9 cellular contexts compared by ENCODE assay signal in the genomic region with DNA sequence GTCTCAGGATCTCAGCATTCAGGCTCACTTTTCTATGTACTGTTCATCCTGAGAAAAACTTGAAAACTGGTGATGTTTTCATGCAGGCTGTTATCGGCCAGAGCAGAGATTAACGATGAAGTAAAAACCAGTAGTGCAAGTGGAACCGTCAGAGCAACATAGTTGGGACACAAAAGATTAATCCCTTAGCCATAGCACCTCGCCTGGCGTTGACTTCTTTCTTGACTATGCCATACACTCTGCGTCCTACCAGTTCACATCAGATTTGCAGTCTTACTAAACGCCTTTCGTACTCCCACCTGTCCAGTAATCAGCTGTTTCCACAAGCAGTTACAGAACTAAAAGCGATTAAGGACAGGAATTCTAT. TPM values are rescaled to one million over a fixed set of nuclear protein-coding genes. Genes with fewer than 3 reads are reported as not detected.
DNase-seq lines count a peak whose midpoint lies in the region; ATAC-seq and TF ChIP-seq lines count a peak whose summit lies in the region.
"Had no signal": no experiment of that assay in that cellular context is flagged by ENCODE, and none has a peak within 500 bp of the region (broad histone marks: within the 10 kb centered on the region; RNA-seq: fewer than 3 reads in every experiment).

No MANE protein-coding gene starts in this region.

- H3K36me3 Mint-ChIP-seq in WTC11: peaks cover 18% of the 10 kb centered on the region
- H3K36me3 Mint-ChIP-seq in MCF 10A (ENCODE audit: insufficient read depth, unreplicated experiment): no peaks in the 10 kb centered on the region

- no TSS peak for BruUV-seq in MCF 10A (replicated peaks; lab: Mats Ljungman, UMichigan)

- CTCF ChIA-PET in WTC11 (lab: Charles Lee): interaction anchor here (0.6 to 1.3 kb wide), 3 partner anchors 26 to 54 kb away, joined by 3 to 4 read pairs (median 4); no protein-coding TSS in a partner anchor
- CTCF ChIA-PET in MCF 10A (lab: Yijun Ruan, JAX): no interaction called here

- no peaks in the 10 kb centered on the region for H3K9me3 ChIP-seq in iPS DF 6.9 (ENCODE audit: control insufficient read depth, insufficient read depth, low read length)
- H3K9me3 ChIP-seq: upper lobe of left lung had no signal

- ATAC-seq in WTC11: no peak
- no peak for ATAC-seq in HG02852 (IDR thresholded peaks at IDR 0.05; ENCODE audit: unreplicated experiment)
- ATAC-seq in HG02763 (IDR thresholded peaks at IDR 0.05; ENCODE audit: unreplicated experiment): no peak
- no peak for ATAC-seq in GM18867 (IDR thresholded peaks at IDR 0.05; ENCODE audit: unreplicated experiment)

- H3K4me1 Mint-ChIP-seq in WTC11 (peaks cover 11% of the 10 kb centered on the region), MCF 10A (ENCODE audit: insufficient read depth, unreplicated experiment) (no peaks in the 10 kb centered on the region)

- intact Hi-C loops in MCF 10A (cut with micrococcal nuclease): no loop called here

- no peaks in the 10 kb centered on the region for H3K9me3 Mint-ChIP-seq in WTC11
- no peaks in the 10 kb centered on the region for H3K9me3 Mint-ChIP-seq in MCF 10A (ENCODE audit: unreplicated experiment)

- H3K4me3 Mint-ChIP-seq in WTC11 (peak overlapping the region; percentile 96), MCF 10A (ENCODE audit: unreplicated experiment) (no peak overlapping the region)

- no peak for TF ChIP-seq CTCF in 22Rv1 (IDR thresholded peaks at IDR 0.05)
- TF ChIP-seq CTCF in GM20000 (IDR thresholded peaks at IDR 0.05; ENCODE audit: extremely low read depth, missing control alignments): no peak
- no peak for TF ChIP-seq CTCF in WTC11 (IDR thresholded peaks at IDR 0.05)
- no peak for TF ChIP-seq CTCF in MCF 10A (IDR thresholded peaks at IDR 0.05; ENCODE audit: unreplicated experiment)

- peak; percentile 1 for DNase-seq in GM20000 (ENCODE audit: low spot score)
- no peak for DNase-seq in WTC11 (ENCODE audit: low spot score)
- no peak for DNase-seq in iPS DF 6.9 (ENCODE audit: low read depth, low spot score)
- DNase-seq in MCF 10A (ENCODE audit: unreplicated experiment): no peak

- H3K27me3 Mint-ChIP-seq in WTC11 (ENCODE audit: low read depth) (no peaks in the 10 kb centered on the region), MCF 10A (ENCODE audit: insufficient read depth, unreplicated experiment) (no peaks in the 10 kb centered on the region)

- WGBS in iPS DF 6.9 (ENCODE audit: insufficient coverage, insufficient read length): no CpG with 5 or more reads among the region's 9 CpGs

- H3K36me3 ChIP-seq in iPS DF 6.9 (ENCODE audit: control insufficient read depth, insufficient read depth, low read length): no peaks in the 10 kb centered on the region
- H3K36me3 ChIP-seq: upper lobe of left lung had no signal

- POLR2A ChIA-PET in WTC11 (lab: Charles Lee): interaction anchor here (0.6 kb wide), 2 partner anchors 47 to 112 kb away, joined by 3 read pairs; no protein-coding TSS in a partner anchor
- POLR2A ChIA-PET in MCF 10A (lab: Yijun Ruan, JAX): no interaction called here

- H3K27me3 ChIP-seq in iPS DF 6.9 (ENCODE audit: control insufficient read depth, insufficient read depth, low read length): no peaks in the 10 kb centered on the region
- H3K27me3 ChIP-seq: upper lobe of left lung had no signal

- H3K27ac Mint-ChIP-seq in WTC11 (no peak overlapping the region), MCF 10A (ENCODE audit: low read depth, unreplicated experiment) (no peak overlapping the region)

- H3K4me3 ChIP-seq in iPS DF 6.9 (ENCODE audit: low read length): peak overlapping the region; percentile 47; the same call in 1 of the 2 replicates

- H3K27ac ChIP-seq in 22Rv1: peak overlapping the region; percentile 83
- H3K27ac ChIP-seq in iPS DF 6.9 (ENCODE audit: low read length): no peak overlapping the region

- H3K4me1 ChIP-seq in iPS DF 6.9 (ENCODE audit: control insufficient read depth, insufficient read depth, low read length): no peaks in the 10 kb centered on the region; the same call in 1 of the 2 replicates
- H3K4me1 ChIP-seq: upper lobe of left lung had no signal

TF ChIP-seq in WTC11, 78 proteins besides CTCF, POLR2A, EP300 and RAD21 (continues in another document):
- TF ChIP-seq ZNF671 (CRISPR knock-in tag; IDR thresholded peaks at IDR 0.05) (no peak), ATF3 (CRISPR knock-in tag; conservative IDR thresholded peaks at IDR 0.05) (no peak), CDX4 (CRISPR knock-in tag; IDR thresholded peaks at IDR 0.05; ENCODE audit: borderline replicate concordance) (no peak), FOXP4 (CRISPR knock-in tag; IDR thresholded peaks at IDR 0.05) (no peak), ERG (CRISPR knock-in tag; IDR thresholded peaks at IDR 0.05) (no peak), SOX15 (CRISPR knock-in tag; IDR thresholded peaks at IDR 0.05) (no peak), USF2 (CRISPR knock-in tag; IDR thresholded peaks at IDR 0.05) (no peak), MYBL2 (CRISPR knock-in tag; IDR thresholded peaks at IDR 0.05) (no peak), SP1 (CRISPR knock-in tag; conservative IDR thresholded peaks at IDR 0.05) (no peak), NR3C1 (CRISPR knock-in tag; conservative IDR thresholded peaks at IDR 0.05; ENCODE audit: low read depth) (no peak)
- TF ChIP-seq, protein P1, sequence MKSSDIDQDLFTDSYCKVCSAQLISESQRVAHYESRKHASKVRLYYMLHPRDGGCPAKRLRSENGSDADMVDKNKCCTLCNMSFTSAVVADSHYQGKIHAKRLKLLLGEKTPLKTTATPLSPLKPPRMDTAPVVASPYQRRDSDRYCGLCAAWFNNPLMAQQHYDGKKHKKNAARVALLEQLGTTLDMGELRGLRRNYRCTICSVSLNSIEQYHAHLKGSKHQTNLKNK (CRISPR knock-in tag; IDR thresholded peaks at IDR 0.05): no peak
- TF ChIP-seq, protein P2, sequence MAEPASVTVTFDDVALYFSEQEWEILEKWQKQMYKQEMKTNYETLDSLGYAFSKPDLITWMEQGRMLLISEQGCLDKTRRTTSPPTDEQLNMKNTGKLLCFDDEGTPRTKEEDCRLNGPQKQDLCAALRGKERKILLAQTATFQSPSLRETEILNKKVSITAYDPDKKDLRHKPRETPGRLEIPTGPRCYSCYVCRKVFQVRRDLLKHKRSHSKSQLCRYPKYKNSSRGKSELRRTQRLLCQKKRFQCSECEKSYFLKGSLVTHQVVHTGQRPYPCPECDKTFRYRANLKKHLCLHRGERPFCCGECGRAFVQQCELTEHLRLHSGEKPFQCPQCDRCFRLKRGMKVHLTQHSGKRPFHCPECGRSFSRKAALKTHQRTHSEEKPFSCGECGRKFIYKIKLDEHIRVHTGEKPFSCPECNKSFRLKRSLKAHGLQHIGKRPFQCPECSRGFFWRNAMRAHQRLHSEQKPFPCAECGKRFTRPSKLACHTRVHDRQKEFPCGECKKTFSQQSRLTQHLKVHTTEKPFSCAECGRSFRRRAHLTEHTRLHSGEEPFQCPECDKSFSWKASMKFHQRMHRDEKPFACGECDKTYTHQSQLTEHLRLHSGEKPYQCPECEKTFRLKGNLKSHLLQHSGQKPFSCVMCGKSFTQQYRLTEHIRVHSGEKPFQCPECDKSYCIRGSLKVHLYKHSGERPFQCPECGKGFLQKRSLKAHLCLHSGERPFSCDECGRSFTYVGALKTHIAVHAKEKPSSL (CRISPR knock-in tag; conservative IDR thresholded peaks at IDR 0.05): no peak

RNA-seq across cellular contexts. Expression of gene USP9Y, which starts 39.4 kb away (rescaled TPM):
- total RNA-seq in WTC11 (2021): 28.5 to 29.1 TPM (median 29.0 TPM) in 3 replicates
- total RNA-seq in MCF 10A (2022): not detected in 2 replicates
